ENCODE assay signal across 24 cellular contexts in the genomic region with DNA sequence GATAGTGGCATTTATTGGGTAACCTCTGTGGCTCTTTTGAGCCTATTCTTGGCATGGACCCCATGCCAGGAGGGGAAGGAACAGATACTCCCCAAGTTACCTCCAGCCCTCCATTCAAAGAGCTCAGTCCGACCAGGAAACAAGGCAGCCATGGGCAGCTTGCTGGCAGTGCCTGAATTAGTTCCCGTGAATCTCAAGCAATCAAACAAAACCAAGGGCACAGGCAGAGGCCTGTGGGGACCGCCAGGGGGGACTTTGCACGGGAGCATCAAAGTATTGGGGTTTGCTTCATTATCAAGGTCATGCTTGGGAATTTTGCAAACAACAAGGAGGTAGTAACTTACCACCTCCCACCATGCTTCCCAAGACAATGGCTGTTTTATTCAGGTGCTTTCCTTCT.
"Had no signal": no experiment of that assay in that cellular context is flagged by ENCODE, and none has a peak within 500 bp of the region (broad histone marks: within the 10 kb centered on the region; RNA-seq: fewer than 3 reads in every experiment).

No MANE protein-coding gene starts in this region.

- H3K4me3 Mint-ChIP-seq: immature natural killer cell, nephron progenitor cell, type B pancreatic cell had no signal

- H3K36me3 ChIP-seq: gastrocnemius medialis, heart right ventricle, neutrophil, right atrium auricular region, thyroid gland, uterus had no signal

- H3K4me1 ChIP-seq: thyroid gland, uterus had no signal

- DNase-seq: cortex of kidney; effector CD8-positive, alpha-beta T cell; gastrocnemius medialis; heart right ventricle; hypothalamus; immature natural killer cell; left cardiac atrium; left ventricle myocardium superior; mesenchymal stem cell; midbrain; nephron progenitor cell; small intestine; stimulated activated CD4-positive, alpha-beta T cell treated with anti-CD3 and anti-CD28 coated beads, Interleukin-2, amount 100 ng/mL, for 48 hours; stimulated activated naive CD4-positive, alpha-beta T cell treated with Interleukin-2 at 50 U/mL for 16 hours; thyroid gland; uterus had no signal

- H3K27ac ChIP-seq: dorsolateral prefrontal cortex, gastrocnemius medialis, heart right ventricle, neutrophil, right atrium auricular region, thyroid gland, uterus had no signal

- H3K9me3 ChIP-seq: gastrocnemius medialis, heart right ventricle, neutrophil, right atrium auricular region, thyroid gland, uterus had no signal

- ATAC-seq: esophagus mucosa, gastrocnemius medialis, heart right ventricle, left cardiac atrium, left ventricle myocardium superior had no signal

- H3K36me3 Mint-ChIP-seq: immature natural killer cell, type B pancreatic cell had no signal

- H3K27ac Mint-ChIP-seq: immature natural killer cell, type B pancreatic cell had no signal

- H3K27me3 ChIP-seq: right atrium auricular region, thyroid gland, uterus had no signal

- H3K9me3 Mint-ChIP-seq: immature natural killer cell, nephron progenitor cell, type B pancreatic cell had no signal

- FAIRE-seq: endometrium, kidney, small intestine had no signal

- H3K4me3 ChIP-seq: dorsolateral prefrontal cortex, gastrocnemius medialis, heart right ventricle, lung, right atrium auricular region, thyroid gland, uterus had no signal

- H3K4me1 Mint-ChIP-seq: immature natural killer cell had no signal
